9 cellular contexts compared by ENCODE assay signal in genomic region chr14:22824711-22825359, GRCh38. TPM values are rescaled to one million over a fixed set of nuclear protein-coding genes. Genes with fewer than 3 reads are reported as not detected.
DNase-seq lines count a peak whose midpoint lies in the region; ATAC-seq and TF ChIP-seq lines count a peak whose summit lies in the region.
"Had no signal": no experiment of that assay in that cellular context is flagged by ENCODE, and none has a peak within 500 bp of the region (broad histone marks: within the 10 kb centered on the region; RNA-seq: fewer than 3 reads in every experiment).

No MANE protein-coding gene starts in this region.

- H3K4me1 Mint-ChIP-seq in MCF 10A (ENCODE audit: insufficient read depth, unreplicated experiment) (peaks cover 14% of the 10 kb centered on the region), type B pancreatic cell (ENCODE audit: unreplicated experiment) (peaks cover 34% of the 10 kb centered on the region)

- no peaks in the 10 kb centered on the region for H3K36me3 ChIP-seq in breast epithelium

- H3K27ac ChIP-seq in breast epithelium: peak overlapping the region in 1 of 2 donors; percentile 15
- H3K27ac ChIP-seq in RWPE1: peak overlapping the region; percentile 83

- no peak overlapping the region for H3K4me3 ChIP-seq in breast epithelium
- no peak overlapping the region for H3K4me3 ChIP-seq in fibroblast of villous mesenchyme (ENCODE audit: low read depth, low read length)
- H3K4me3 ChIP-seq: lung had no signal

- H3K9me3 Mint-ChIP-seq in MCF 10A (ENCODE audit: unreplicated experiment) (no peaks in the 10 kb centered on the region), type B pancreatic cell (no peaks in the 10 kb centered on the region)

- H3K27me3 Mint-ChIP-seq in MCF 10A (ENCODE audit: insufficient read depth, unreplicated experiment) (no peaks in the 10 kb centered on the region), type B pancreatic cell (peaks cover 21% of the 10 kb centered on the region)

- H3K4me1 ChIP-seq in breast epithelium: peaks cover 0 to 5% of the 10 kb centered on the region in 2 donors

- BruUV-seq in MCF 10A (replicated peaks; lab: Mats Ljungman, UMichigan): no TSS peak

- TF ChIP-seq CTCF in MCF 10A (IDR thresholded peaks at IDR 0.05; ENCODE audit: unreplicated experiment): no peak
- no peak for TF ChIP-seq CTCF in breast epithelium (IDR thresholded peaks at IDR 0.05)
- TF ChIP-seq CTCF in RWPE1 (conservative IDR thresholded peaks at IDR 0.05; ENCODE audit: low read depth): no peak
- no peak for TF ChIP-seq CTCF in fibroblast of villous mesenchyme (IDR thresholded peaks at IDR 0.05; ENCODE audit: insufficient read depth, low read depth, low read length)
- TF ChIP-seq CTCF in type B pancreatic cell (conservative IDR thresholded peaks at IDR 0.05): no peak

- TF ChIP-seq POLR2A in breast epithelium (IDR thresholded peaks at IDR 0.05): no peak

- POLR2A ChIA-PET in MCF 10A (lab: Yijun Ruan, JAX): interaction anchor here (0.6 to 4.9 kb wide), 15 partner anchors 10 to 488 kb away, joined by 3 to 69 read pairs (median 5); partner anchors contain the start of genes DAD1, LRP10, OXA1L and PRMT5
- POLR2A ChIA-PET in RWPE1 (lab: Yijun Ruan, JAX; ENCODE audit: low non-redundant PET): no interaction called here

- intact Hi-C loops in MCF 10A (cut with micrococcal nuclease) (loop anchor here (5.0 to 10.0 kb wide), 3 partner anchors 42 to 232 kb away; partner anchors contain the start of gene CDH24), breast epithelium (cut with DNase I; ENCODE audit: low total_unique reads) (no loop called here)

- H3K9me3 ChIP-seq in breast epithelium: no peaks in the 10 kb centered on the region

- no peaks in the 10 kb centered on the region for H3K36me3 Mint-ChIP-seq in MCF 10A (ENCODE audit: insufficient read depth, unreplicated experiment)
- H3K36me3 Mint-ChIP-seq in type B pancreatic cell: peaks cover 3% of the 10 kb centered on the region

- ATAC-seq in GM18519 (IDR thresholded peaks at IDR 0.05; ENCODE audit: low FRiP score, unreplicated experiment) (no peak), GM18520 (IDR thresholded peaks at IDR 0.05; ENCODE audit: unreplicated experiment) (no peak)

- H3K27ac Mint-ChIP-seq in MCF 10A (ENCODE audit: low read depth, unreplicated experiment): peak overlapping the region; percentile 35
- peak overlapping the region; percentile 55 for H3K27ac Mint-ChIP-seq in type B pancreatic cell

- no peaks in the 10 kb centered on the region for H3K27me3 ChIP-seq in breast epithelium

- H3K4me3 Mint-ChIP-seq in MCF 10A (ENCODE audit: unreplicated experiment) (no peak overlapping the region), type B pancreatic cell (no peak overlapping the region)

- CTCF ChIA-PET in MCF 10A (lab: Yijun Ruan, JAX): interaction anchor here (0.6 to 8.2 kb wide), 9 partner anchors 10 to 174 kb away, joined by 3 to 186 read pairs (median 5); partner anchors contain the start of genes AJUBA, MMP14 and MRPL52
- CTCF ChIA-PET in RWPE1 (lab: Yijun Ruan, JAX): interaction anchor here (1.2 kb wide), 1 partner anchor 28 kb away, joined by 5 read pairs; no protein-coding TSS in a partner anchor

- DNase-seq in MCF 10A (ENCODE audit: unreplicated experiment) (peak; percentile 77), breast epithelium (ENCODE audit: low spot score in 2 of 2) (no peak), RWPE1 (ENCODE audit: low spot score) (peak; percentile 80), fibroblast of villous mesenchyme (ENCODE audit: low read depth) (peak; percentile 90), type B pancreatic cell (ENCODE audit: extremely low spot score, unreplicated experiment) (no peak), NCI-H748 (lab: John Stamatoyannopoulos, UW; ENCODE audit: unreplicated experiment) (no peak)

RNA-seq across cellular contexts. Expression of gene MRPL52, which starts 4.9 kb away (rescaled TPM):
- total RNA-seq in MCF 10A (2022) (172 and 186 TPM in 2 replicates), breast epithelium (10 to 100 TPM; 22.7 to 39.4 (median 34.7) TPM), fibroblast of villous mesenchyme (58.3 and 82.5 TPM in 2 replicates), type B pancreatic cell (ENCODE audit: low replicate concordance) (88.5 and 96.6 TPM in 2 replicates)

RNA-seq across cellular contexts. Expression of gene SLC7A7, which starts 9.6 kb away (rescaled TPM):
- total RNA-seq in MCF 10A (2022): 0.61 and 0.98 TPM in 2 replicates
- 10 to 100 TPM; 17.4 to 46.4 (median 27.2) TPM for total RNA-seq in breast epithelium
- total RNA-seq in fibroblast of villous mesenchyme: 3.9 and 5.5 TPM in 2 replicates
- 9.7 and 31.6 TPM in 2 replicates for total RNA-seq in type B pancreatic cell (ENCODE audit: low replicate concordance)

RNA-seq across cellular contexts. Expression of gene MMP14, which starts 11.6 kb away (rescaled TPM):
- total RNA-seq in MCF 10A (2022) (71.5 and 78.6 TPM in 2 replicates), breast epithelium (100 to 1,000 TPM in 2 of 3 donors, 10 to 100 TPM in 1; 84.4 to 361 (median 136) TPM), fibroblast of villous mesenchyme (188 and 327 TPM in 2 replicates), type B pancreatic cell (ENCODE audit: low replicate concordance) (115 and 137 TPM in 2 replicates)

RNA-seq across cellular contexts. Expression of gene LRP10, which starts 46.7 kb away (rescaled TPM):
- total RNA-seq in MCF 10A (2022) (71.0 and 83.1 TPM in 2 replicates), breast epithelium (10 to 100 TPM; 70.1 to 97.5 (median 82.3) TPM), fibroblast of villous mesenchyme (104 and 108 TPM in 2 replicates), type B pancreatic cell (ENCODE audit: low replicate concordance) (52.3 and 91.8 TPM in 2 replicates)

RNA-seq across cellular contexts. Expression of gene REM2, which starts 58.2 kb away (rescaled TPM):
- total RNA-seq in MCF 10A (2022): 0.26 and 0.47 TPM in 2 replicates
- 1 to 10 TPM in 2 of 3 donors, under 1 TPM in 1; 0.96 to 1.3 (median 1.2) TPM for total RNA-seq in breast epithelium
- total RNA-seq in fibroblast of villous mesenchyme: under 0.01 and 0.43 TPM in 2 replicates
- 1.4 and 2.0 TPM in 2 replicates for total RNA-seq in type B pancreatic cell (ENCODE audit: low replicate concordance)

Comparison
In these comparisons a context has a peak if more than half of its experiments do, and no peak if none do; other contexts are left out.
1. DNase-seq: peak in MCF 10A (single experiment), RWPE1 (single experiment) and fibroblast of villous mesenchyme (single experiment); none in breast epithelium (0 of 2), type B pancreatic cell (single experiment) and NCI-H748 (single experiment).